Comparison of ENCODE assay signal across 8 cellular contexts in genomic region chr1:42768172-42768571, GRCh38. TPM values are rescaled to one million over a fixed set of nuclear protein-coding genes. Genes with fewer than 3 reads are reported as not detected.
DNase-seq lines count a peak whose midpoint lies in the region; ATAC-seq and TF ChIP-seq lines count a peak whose summit lies in the region.

No MANE protein-coding gene starts in this region.

- peak overlapping the region; percentile 96 for H3K27ac Mint-ChIP-seq in progenitor cell of endocrine pancreas

- peak overlapping the region; percentile 82 for H3K4me3 ChIP-seq in GM06990 (replicated peaks; ENCODE audit: low read depth, low read length)
- H3K4me3 ChIP-seq in PC-3 (ENCODE audit: low read length) = peak overlapping the region; percentile 89
- peak overlapping the region in 3 of 4 donors; percentile 63 to 97 (median 77) for H3K4me3 ChIP-seq in esophagus squamous epithelium
- no peak overlapping the region for H3K4me3 ChIP-seq in body of pancreas

- no peak for TF ChIP-seq CTCF in GM06990 (IDR thresholded peaks at IDR 0.05; ENCODE audit: insufficient read depth, low read length, poor library complexity, severe bottlenecking)
- no peak for TF ChIP-seq CTCF in PC-3 (conservative IDR thresholded peaks at IDR 0.05; ENCODE audit: low read depth, low read length)
- TF ChIP-seq CTCF in esophagus squamous epithelium (IDR thresholded peaks at IDR 0.05) = no peak
- TF ChIP-seq CTCF in progenitor cell of endocrine pancreas (IDR thresholded peaks at IDR 0.05; ENCODE audit: unreplicated experiment) = no peak
- TF ChIP-seq CTCF in body of pancreas (IDR thresholded peaks at IDR 0.05) = no peak

- TF ChIP-seq POLR2A in esophagus squamous epithelium (IDR thresholded peaks at IDR 0.05) (no peak), body of pancreas (IDR thresholded peaks at IDR 0.05) (no peak)

- 73 to 80% methylated on average over 2 of the region's 2 CpGs for WGBS in esophagus squamous epithelium, 2 donors
- WGBS in body of pancreas, 2 donors = 70 to 75% methylated on average over 2 of the region's 2 CpGs

- H3K27me3 Mint-ChIP-seq in progenitor cell of endocrine pancreas = no peaks in the 10 kb centered on the region

- no peaks in the 10 kb centered on the region for H3K9me3 Mint-ChIP-seq in progenitor cell of endocrine pancreas (ENCODE audit: low read depth)

- peaks cover 6% of the 10 kb centered on the region; the same call in 1 of the 2 replicates for H4K20me1 ChIP-seq in PC-3 (ENCODE audit: low read length)

- no peaks in the 10 kb centered on the region for H3F3A ChIP-seq in PC-3 (ENCODE audit: low read length, unreplicated experiment)

- CTCF ChIA-PET in PC-3 (lab: Charles Lee) = no interaction called here

- H3K36me3 ChIP-seq in GM06990 (ENCODE audit: control insufficient read depth, insufficient read depth, low read length) = no peaks in the 10 kb centered on the region
- H3K36me3 ChIP-seq in PC-3 (ENCODE audit: low read depth, low read length) = peaks cover 3% of the 10 kb centered on the region; the same call in 1 of the 2 replicates
- peaks cover 0 to 11% (median 0%) of the 10 kb centered on the region in 3 donors for H3K36me3 ChIP-seq in esophagus squamous epithelium
- no peaks in the 10 kb centered on the region for H3K36me3 ChIP-seq in body of pancreas (replicated peaks in 1 of 2; ENCODE audit: insufficient read depth in 1 of 2, low read depth in 2 of 2)

- peaks cover 22% of the 10 kb centered on the region for H3K4me1 ChIP-seq in PC-3 (ENCODE audit: insufficient read depth, low read length)
- H3K4me1 ChIP-seq in esophagus squamous epithelium = peaks cover 10 to 54% (median 16%) of the 10 kb centered on the region in 3 donors
- H3K4me1 ChIP-seq in body of pancreas = peaks cover 28% of the 10 kb centered on the region

- H3K27ac ChIP-seq in PC-3 (ENCODE audit: low read length) (no peak overlapping the region), esophagus squamous epithelium (peak overlapping the region in 1 of 4 donors; percentile 93), body of pancreas (no peak overlapping the region)

- peak overlapping the region; percentile 93 for H3K9ac ChIP-seq in PC-3 (ENCODE audit: low read length)

- POLR2A ChIA-PET in PC-3 (lab: Charles Lee; ENCODE audit: unreplicated experiment) = interaction anchor here (0.6 kb wide), 1 partner anchor 1093 kb away, joined by 3 read pairs; no protein-coding TSS in a partner anchor

- no peaks in the 10 kb centered on the region for H3K9me2 ChIP-seq in PC-3 (replicated peaks; ENCODE audit: low read length)

- ATAC-seq in PC-3 = no peak
- no peak for ATAC-seq in body of pancreas

- H3K27me3 ChIP-seq in GM06990 (replicated peaks; ENCODE audit: control insufficient read depth, insufficient read depth, low read length) = no peaks in the 10 kb centered on the region
- H3K27me3 ChIP-seq in PC-3 (ENCODE audit: low read length) = no peaks in the 10 kb centered on the region
- H3K27me3 ChIP-seq in esophagus squamous epithelium = no peaks in the 10 kb centered on the region
- H3K27me3 ChIP-seq in body of pancreas = no peaks in the 10 kb centered on the region

- H3K4me3 Mint-ChIP-seq in progenitor cell of endocrine pancreas (ENCODE audit: low read depth) = no peak overlapping the region

- BruUV-seq in PC-3 (replicated peaks; lab: Mats Ljungman, UMichigan) = TSS peak; percentile 55

- intact Hi-C loops in PC-3 (cut with micrococcal nuclease) (loop anchor here (5.0 to 10.0 kb wide), 3 partner anchors 49 to 433 kb away; partner anchors contain the start of genes ERMAP, FOXJ3 and SVBP), esophagus squamous epithelium (cut with DNase I) (no loop called here), body of pancreas (cut with DNase I) (loop anchor here (10.0 kb wide), 1 partner anchor 93 kb away; no protein-coding TSS in a partner anchor)

- no peaks in the 10 kb centered on the region for H3K9me3 ChIP-seq in PC-3 (ENCODE audit: low read length)
- H3K9me3 ChIP-seq in esophagus squamous epithelium = no peaks in the 10 kb centered on the region
- H3K9me3 ChIP-seq in body of pancreas = no peaks in the 10 kb centered on the region

- peaks cover 13% of the 10 kb centered on the region for H3K36me3 Mint-ChIP-seq in progenitor cell of endocrine pancreas (ENCODE audit: insufficient read depth)

- peaks cover 79% of the 10 kb centered on the region for H3K79me2 ChIP-seq in PC-3 (ENCODE audit: low read length)

- DNase-seq in GM06990 (ENCODE audit: extremely low read depth, insufficient read length) (no peak), PC-3 (no peak), esophagus squamous epithelium (lab: John Stamatoyannopoulos, UW) (no peak), progenitor cell of endocrine pancreas (ENCODE audit: low spot score, unreplicated experiment) (no peak), body of pancreas (no peak), hippocampal formation (lab: John Stamatoyannopoulos, UW) (no peak), NCI-H2081 (lab: John Stamatoyannopoulos, UW) (no peak)
- no peak for DNase-seq in activated naive CD4-positive, alpha-beta T cell (lab: John Stamatoyannopoulos, UW)

- H3K4me2 ChIP-seq in PC-3 (ENCODE audit: low read length) = peak overlapping the region; percentile 93

- H2AFZ ChIP-seq in PC-3 (ENCODE audit: low read length) = no peak overlapping the region

- peaks cover 9% of the 10 kb centered on the region for H3K4me1 Mint-ChIP-seq in progenitor cell of endocrine pancreas (ENCODE audit: low read depth)

RNA-seq across cellular contexts. Expression of gene C1orf50, which starts 1.1 kb away (rescaled TPM):
- total RNA-seq in PC-3 (2014; rRNA removed) (3.4 and 4.1 TPM in 2 replicates), esophagus squamous epithelium (10 to 100 TPM in 1 of 4 donors, 1 to 10 TPM in 3; 1.5 to 15.4 (median 3.8) TPM), progenitor cell of endocrine pancreas (9.7 and 12.0 TPM in 2 replicates), body of pancreas (1 to 10 TPM; 2.0 to 2.1 TPM)

RNA-seq across cellular contexts. Expression of gene P3H1, which starts 1.3 kb away (rescaled TPM):
- total RNA-seq in PC-3 (2014; rRNA removed) (28.2 and 28.3 TPM in 2 replicates), esophagus squamous epithelium (10 to 100 TPM in 1 of 4 donors, 1 to 10 TPM in 3; 5.5 to 12.4 (median 7.2) TPM), progenitor cell of endocrine pancreas (68.6 and 72.9 TPM in 2 replicates), body of pancreas (10 to 100 TPM; 16.9 to 34.9 TPM)

RNA-seq across cellular contexts. Expression of gene TMEM269, which starts 16.6 kb away (rescaled TPM):
- total RNA-seq in PC-3 (2014; rRNA removed) = 0.11 TPM in 1 of 2 replicates, not detected in the other
- total RNA-seq in esophagus squamous epithelium = not detected
- 0.42 and 0.48 TPM in 2 replicates for total RNA-seq in progenitor cell of endocrine pancreas
- total RNA-seq in body of pancreas = not detected

RNA-seq across cellular contexts. Expression of gene CLDN19, which starts 28.1 kb away (rescaled TPM):
- total RNA-seq in PC-3 (2014; rRNA removed) (0.17 TPM in 1 of 2 replicates, not detected in the other), esophagus squamous epithelium (under 1 TPM in 1 of 4 donors, not detected in 3; 0.21 TPM), progenitor cell of endocrine pancreas (7.8 and 8.2 TPM in 2 replicates), body of pancreas (not detected)

RNA-seq across cellular contexts. Expression of gene ERMAP, which starts 48.8 kb away (rescaled TPM):
- total RNA-seq in PC-3 (2014; rRNA removed) (5.4 and 5.8 TPM in 2 replicates), esophagus squamous epithelium (10 to 100 TPM in 2 of 4 donors, 1 to 10 TPM in 2; 6.1 to 11.7 (median 8.7) TPM), progenitor cell of endocrine pancreas (10.4 and 12.9 TPM in 2 replicates), body of pancreas (10 to 100 TPM in 1 of 2 donors, 1 to 10 TPM in 1; 8.8 to 11.9 TPM)

Comparison
In these comparisons a context has a peak if more than half of its experiments do, and no peak if none do; other contexts are left out.
1. H3K4me3 ChIP-seq: peak in GM06990 (single experiment), PC-3 (single experiment) and esophagus squamous epithelium (3 of 4); none in body of pancreas (0 of 2).